ENCODE assay signal across 9 cellular contexts in genomic region chr12:65300679-65301349, GRCh38. TPM values are rescaled to one million over a fixed set of nuclear protein-coding genes. Genes with fewer than 3 reads are reported as not detected.
DNase-seq lines count a peak whose midpoint lies in the region; ATAC-seq and TF ChIP-seq lines count a peak whose summit lies in the region.
"Had no signal": no experiment of that assay in that cellular context is flagged by ENCODE, and none has a peak within 500 bp of the region (broad histone marks: within the 10 kb centered on the region; RNA-seq: fewer than 3 reads in every experiment).

No MANE protein-coding gene starts in this region.

- H2AFZ ChIP-seq in OCI-LY7 (ENCODE audit: low read length) (no peak overlapping the region), fibroblast of lung (ENCODE audit: low read length) (no peak overlapping the region)

- H3K4me1 ChIP-seq in OCI-LY7 (ENCODE audit: insufficient read depth, low read length, poor library complexity, severe bottlenecking) (no peaks in the 10 kb centered on the region), fibroblast of lung (ENCODE audit: control insufficient read depth, extremely low read depth, insufficient read depth, low read length) (peaks cover 3% of the 10 kb centered on the region), colonic mucosa (no peaks in the 10 kb centered on the region)

- no peaks in the 10 kb centered on the region for H4K20me1 ChIP-seq in OCI-LY7 (ENCODE audit: insufficient read depth, low read length)
- H4K20me1 ChIP-seq in fibroblast of lung (ENCODE audit: control insufficient read depth, extremely low read depth, insufficient read depth, low read length), result no peaks in the 10 kb centered on the region

- H3K27me3 ChIP-seq in fibroblast of lung (ENCODE audit: control insufficient read depth, insufficient read depth, low read length) (no peaks in the 10 kb centered on the region), colonic mucosa (no peaks in the 10 kb centered on the region)

- H3K9me3 ChIP-seq in OCI-LY7 (ENCODE audit: low read length), result no peaks in the 10 kb centered on the region
- H3K9me3 ChIP-seq in fibroblast of lung (ENCODE audit: control insufficient read depth, insufficient read depth, low read depth, low read length), result no peaks in the 10 kb centered on the region
- no peaks in the 10 kb centered on the region for H3K9me3 ChIP-seq in colonic mucosa

- CTCF ChIA-PET in OCI-LY7 (lab: Charles Lee; ENCODE audit: unreplicated experiment), result no interaction called here

- no peak overlapping the region for H3K27ac Mint-ChIP-seq in progenitor cell of endocrine pancreas

- H3K4me3 ChIP-seq in GM12875 (ENCODE audit: low read depth, low read length), result no peak overlapping the region
- no peak overlapping the region for H3K4me3 ChIP-seq in OCI-LY7 (ENCODE audit: low read depth, low read length, poor library complexity, severe bottlenecking)
- no peak overlapping the region for H3K4me3 ChIP-seq in fibroblast of lung (replicated peaks in 1 of 4; ENCODE audit: control extremely low read depth in 1 of 4, insufficient read depth in 1 of 4, low read depth in 3 of 4, low read length in 4 of 4)
- H3K4me3 ChIP-seq in colonic mucosa, result no peak overlapping the region

- H3K4me1 Mint-ChIP-seq in progenitor cell of endocrine pancreas (ENCODE audit: low read depth), result peaks cover 8% of the 10 kb centered on the region

- peaks cover 6% of the 10 kb centered on the region for H3K9me3 Mint-ChIP-seq in progenitor cell of endocrine pancreas (ENCODE audit: low read depth)

- no peak for ATAC-seq in HG03135 (IDR thresholded peaks at IDR 0.05; ENCODE audit: unreplicated experiment)

- H3K9me2 ChIP-seq in OCI-LY7 (ENCODE audit: insufficient read depth, low read length), result no peaks in the 10 kb centered on the region

- H3K9ac ChIP-seq in fibroblast of lung (ENCODE audit: insufficient read depth, low read length), result no peak overlapping the region
- H3K9ac ChIP-seq in colonic mucosa (ENCODE audit: low read depth in 2 of 2, low read length in 2 of 2), result no peak overlapping the region

- intact Hi-C loops in OCI-LY7 (cut with micrococcal nuclease; ENCODE audit: unreplicated experiment), result no loop called here
- intact Hi-C loops in colonic mucosa (cut with DNase I), result no loop called here

- POLR2A ChIA-PET in OCI-LY7 (lab: Charles Lee), result interaction anchor here (0.7 to 1.1 kb wide), 2 partner anchors 11 to 21 kb away, joined by 3 to 4 read pairs; no protein-coding TSS in a partner anchor

- no peaks in the 10 kb centered on the region for H3K36me3 Mint-ChIP-seq in progenitor cell of endocrine pancreas (ENCODE audit: insufficient read depth)

- H3K4me3 Mint-ChIP-seq in progenitor cell of endocrine pancreas (ENCODE audit: low read depth), result no peak overlapping the region

- H3K27me3 Mint-ChIP-seq in progenitor cell of endocrine pancreas, result no peaks in the 10 kb centered on the region

- TF ChIP-seq CTCF in GM12875 (IDR thresholded peaks at IDR 0.05; ENCODE audit: borderline replicate concordance, insufficient read depth, low read depth, low read length), result peak; percentile 12; the same call in 1 of the 2 replicates
- peak; percentile 37; the same call in 1 of the 2 replicates for TF ChIP-seq CTCF in OCI-LY7 (conservative IDR thresholded peaks at IDR 0.05; ENCODE audit: low read length)
- TF ChIP-seq CTCF in fibroblast of lung (conservative IDR thresholded peaks at IDR 0.05 in 1 of 2, IDR thresholded peaks at IDR 0.05 in 1 of 2; ENCODE audit: low read depth in 1 of 2, low read length in 2 of 2), result peak; percentile 36 to 58
- TF ChIP-seq CTCF in progenitor cell of endocrine pancreas (IDR thresholded peaks at IDR 0.05; ENCODE audit: unreplicated experiment), result peak; percentile 57
- TF ChIP-seq CTCF in colonic mucosa (IDR thresholded peaks at IDR 0.05), result no peak

- H3K27ac ChIP-seq in OCI-LY7 (ENCODE audit: low read depth, low read length, poor library complexity, severe bottlenecking), result no peak overlapping the region
- no peak overlapping the region for H3K27ac ChIP-seq in fibroblast of lung (ENCODE audit: insufficient read depth, low read length)
- H3K27ac ChIP-seq in colonic mucosa, result no peak overlapping the region

- H3K4me2 ChIP-seq in OCI-LY7 (ENCODE audit: low read length) (no peak overlapping the region), fibroblast of lung (ENCODE audit: extremely low read depth, insufficient read depth, low read length) (no peak overlapping the region)

- DNase-seq in OCI-LY7 (ENCODE audit: low spot score), result peak; percentile 1
- DNase-seq in fibroblast of lung (ENCODE audit: low read depth in 2 of 2), result peak; percentile 24 to 28
- no peak for DNase-seq in progenitor cell of endocrine pancreas (ENCODE audit: low spot score, unreplicated experiment)
- DNase-seq in activated naive CD4-positive, alpha-beta T cell treated with anti-CD3 and anti-CD28 coated beads, Interleukin-2, amount 50 U/mL, for 16 hours, result no peak
- no peak for DNase-seq in NCI-H2029 (lab: John Stamatoyannopoulos, UW)
- no peak for DNase-seq in colonic mucosa
- DNase-seq: nucleus accumbens had no signal

- no TSS peak for BruUV-seq in OCI-LY7 (replicated peaks; lab: Mats Ljungman, UMichigan)

- H3K79me2 ChIP-seq in OCI-LY7 (ENCODE audit: insufficient read depth, low read depth, low read length) (no peaks in the 10 kb centered on the region), fibroblast of lung (ENCODE audit: control insufficient read depth, insufficient read depth, low read length) (peaks cover 43% of the 10 kb centered on the region)

- H3K36me3 ChIP-seq in OCI-LY7 (ENCODE audit: insufficient read depth, low read length) (no peaks in the 10 kb centered on the region), fibroblast of lung (ENCODE audit: control insufficient read depth, insufficient read depth, low read length) (no peaks in the 10 kb centered on the region), colonic mucosa (no peaks in the 10 kb centered on the region)

RNA-seq across cellular contexts. Expression of gene MSRB3, which starts 22.3 kb away (rescaled TPM):
- not detected in 2 replicates for total RNA-seq in OCI-LY7 (2014; rRNA removed; shearing (Covaris generic))
- total RNA-seq in OCI-LY7 (2022) (not detected in 2 replicates), fibroblast of lung (31.3 and 46.9 TPM in 2 replicates), progenitor cell of endocrine pancreas (1.1 and 1.5 TPM in 2 replicates), colonic mucosa (10 to 100 TPM in 1 of 2 donors, 1 to 10 TPM in 1; 3.5 to 29.6 TPM)
- polyA plus RNA-seq in fibroblast of lung, result 43.1 and 105 TPM in 2 replicates
- polyA plus RNA-seq in fibroblast of lung (2012), result 31.9 and 66.1 TPM in 2 replicates
- polyA minus RNA-seq in fibroblast of lung (ENCODE audit: low replicate concordance), result 65.8 and 94.2 TPM in 2 replicates

Comparison
In these comparisons a context has a peak if more than half of its experiments do, and no peak if none do; other contexts are left out.
1. DNase-seq: peak in OCI-LY7 (single experiment) and fibroblast of lung (2 of 2); none in progenitor cell of endocrine pancreas (single experiment), activated naive CD4-positive, alpha-beta T cell treated with anti-CD3 and anti-CD28 coated beads, Interleukin-2, amount 50 U/mL, for 16 hours (single experiment), NCI-H2029 (single experiment) and colonic mucosa (single experiment).